In the genomic region with DNA sequence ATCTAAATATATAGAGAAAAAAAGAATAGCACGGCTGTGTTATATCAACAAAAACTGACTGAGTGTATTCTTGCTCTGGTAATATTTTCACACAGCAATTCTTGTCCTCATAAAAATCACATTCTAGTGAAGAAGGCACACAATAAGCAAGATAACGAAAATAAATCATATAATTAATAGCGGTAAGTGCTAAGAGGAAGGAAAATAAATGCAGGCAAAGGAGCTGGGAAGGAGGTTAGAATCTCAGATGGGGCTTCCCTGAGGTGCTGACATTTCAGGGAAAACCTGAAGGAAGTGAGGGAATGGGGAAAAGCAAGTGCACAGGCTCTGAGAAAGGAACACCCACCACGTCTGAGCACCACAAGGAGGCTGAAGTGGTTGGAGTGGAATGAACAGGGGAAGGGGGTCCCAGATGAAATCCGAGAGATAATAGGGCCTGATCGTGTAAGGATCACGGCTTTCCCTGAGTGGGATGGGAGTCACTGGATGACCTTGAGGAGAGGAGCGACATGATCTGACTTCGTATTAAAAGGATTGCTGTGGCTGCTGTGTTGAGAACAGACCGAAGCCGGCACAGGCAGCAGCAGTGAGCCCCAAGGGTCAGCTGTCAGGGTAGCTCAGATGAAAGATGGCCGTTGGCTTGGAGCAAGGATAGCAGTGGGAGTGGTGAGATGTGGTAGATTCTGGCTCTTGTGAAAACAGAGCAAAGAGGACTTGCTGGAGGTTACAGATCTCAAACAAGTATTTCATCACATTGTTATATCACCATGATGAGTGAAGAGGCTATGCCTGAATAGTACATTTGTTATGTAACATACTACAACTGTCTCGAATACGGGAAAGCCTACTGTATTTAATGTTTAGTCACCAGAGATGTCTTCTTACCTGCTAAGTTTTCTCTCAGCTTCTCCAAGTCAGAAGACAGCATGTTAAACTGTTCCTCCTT, we compare ENCODE assay signal across 23 cellular contexts.
A peak's percentile ranks its signal among the peaks of the same experiment; 100 is the strongest.
DNase-seq lines count a peak whose midpoint lies in the region; ATAC-seq, FAIRE-seq and TF ChIP-seq lines count a peak whose summit lies in the region.
"Had no signal": no experiment of that assay in that cellular context is flagged by ENCODE, and none has a peak within 500 bp of the region (broad histone marks: within the 10 kb centered on the region; RNA-seq: fewer than 3 reads in every experiment).

No MANE protein-coding gene starts in this region.

- H3K9ac ChIP-seq in mammary epithelial cell (ENCODE audit: insufficient read depth, low read length): no peak overlapping the region

- no peak for ATAC-seq in central memory CD8-positive, alpha-beta T cell (replicated peaks; ENCODE audit: extremely low read depth, poor library complexity, severe bottlenecking)
- no peak for ATAC-seq in HG03378 (IDR thresholded peaks at IDR 0.05; ENCODE audit: unreplicated experiment)
- ATAC-seq: GM23338, Right ventricle myocardium inferior, WTC11 had no signal

- BruUV-seq in MCF 10A (replicated peaks; lab: Mats Ljungman, UMichigan) (no TSS peak), mammary epithelial cell (replicated peaks; lab: Mats Ljungman, UMichigan) (no TSS peak)

- no peak overlapping the region for H3K27ac ChIP-seq in mammary epithelial cell (ENCODE audit: insufficient read depth, low read depth, low read length)
- H3K27ac ChIP-seq: hepatocyte had no signal

- no peaks in the 10 kb centered on the region for H3K4me1 Mint-ChIP-seq in MCF 10A (ENCODE audit: insufficient read depth, unreplicated experiment)
- H3K4me1 Mint-ChIP-seq in central memory CD8-positive, alpha-beta T cell: no peaks in the 10 kb centered on the region
- no peaks in the 10 kb centered on the region for H3K4me1 Mint-ChIP-seq in mesothelial cell of epicardium
- H3K4me1 Mint-ChIP-seq in type B pancreatic cell (ENCODE audit: unreplicated experiment): no peaks in the 10 kb centered on the region
- H3K4me1 Mint-ChIP-seq: endodermal cell, GM23338, neural crest cell, WTC11 had no signal

- peaks cover 23% of the 10 kb centered on the region for H3K36me3 ChIP-seq in mammary epithelial cell (ENCODE audit: insufficient read depth, low read length)

- H3K36me3 Mint-ChIP-seq in MCF 10A (ENCODE audit: insufficient read depth, unreplicated experiment): peaks cover 51% of the 10 kb centered on the region
- H3K36me3 Mint-ChIP-seq in central memory CD8-positive, alpha-beta T cell (ENCODE audit: insufficient read depth): peaks cover 25% of the 10 kb centered on the region
- H3K36me3 Mint-ChIP-seq in mesothelial cell of epicardium: peaks cover 26% of the 10 kb centered on the region
- peaks cover 8% of the 10 kb centered on the region for H3K36me3 Mint-ChIP-seq in type B pancreatic cell
- H3K36me3 Mint-ChIP-seq: WTC11 had no signal

- FAIRE-seq in urothelium cell line (lab: Jason Lieb, UNC): no peak
- FAIRE-seq: keratinocyte had no signal

- CTCF ChIA-PET in MCF 10A (lab: Yijun Ruan, JAX) (interaction anchor here (0.5 to 3.9 kb wide), 3 partner anchors 16 to 203 kb away, joined by 3 to 50 read pairs (median 5); no protein-coding TSS in a partner anchor), mammary epithelial cell (lab: Charles Lee; ENCODE audit: low non-redundant PET) (no interaction called here)

- DNase-seq in MCF 10A (ENCODE audit: unreplicated experiment): no peak
- no peak for DNase-seq in mammary epithelial cell
- DNase-seq in central memory CD8-positive, alpha-beta T cell (ENCODE audit: low spot score in 2 of 2): no peak
- DNase-seq in mesothelial cell of epicardium (ENCODE audit: low spot score in 2 of 2, unreplicated experiment in 2 of 2): no peak
- DNase-seq in type B pancreatic cell (ENCODE audit: extremely low spot score, unreplicated experiment): no peak
- DNase-seq in urothelium cell line (ENCODE audit: low spot score): no peak
- DNase-seq in GDM1 (lab: John Stamatoyannopoulos, UW): no peak
- DNase-seq: ACHN; DMS79; endodermal cell; MG63; NCI-H2029; NCI-H510A treated with DMSO at 0.1 percent for 48 hours; right cardiac atrium; stimulated activated CD4-positive, alpha-beta T cell treated with anti-CD3 and anti-CD28 coated beads, Interleukin-1b, Interleukin-23, amount 100 ng/mL, for 48 hours; T-helper 2 cell had no signal

- H3K9me3 ChIP-seq in mammary epithelial cell (replicated peaks; ENCODE audit: insufficient read depth, low read length): no peaks in the 10 kb centered on the region
- H3K9me3 ChIP-seq: MG63 had no signal

- in situ Hi-C loops in mammary epithelial cell (cut with MboI; ENCODE audit: low sequenced_read_pairs in 2 of 2): no loop called here

- peak overlapping the region; percentile 65 for H3K27ac Mint-ChIP-seq in MCF 10A (ENCODE audit: low read depth, unreplicated experiment)
- H3K27ac Mint-ChIP-seq in central memory CD8-positive, alpha-beta T cell (ENCODE audit: low read depth): peak overlapping the region; percentile 74
- peak overlapping the region; percentile 35 for H3K27ac Mint-ChIP-seq in mesothelial cell of epicardium
- peak overlapping the region; percentile 37 for H3K27ac Mint-ChIP-seq in type B pancreatic cell
- H3K27ac Mint-ChIP-seq: endodermal cell, GM23338, WTC11 had no signal

- intact Hi-C loops in MCF 10A (cut with micrococcal nuclease): no loop called here
- intact Hi-C loops in mammary epithelial cell (cut with micrococcal nuclease): no loop called here

- TF ChIP-seq CTCF in MCF 10A (IDR thresholded peaks at IDR 0.05; ENCODE audit: unreplicated experiment): no peak
- TF ChIP-seq CTCF in mammary epithelial cell (conservative IDR thresholded peaks at IDR 0.05 in 1 of 2, IDR thresholded peaks at IDR 0.05 in 1 of 2; ENCODE audit: extremely low read depth in 1 of 2, insufficient read depth in 1 of 2, low read depth in 1 of 2, low read length in 2 of 2): no peak
- TF ChIP-seq CTCF in mesothelial cell of epicardium (IDR thresholded peaks at IDR 0.05; ENCODE audit: unreplicated experiment): no peak
- TF ChIP-seq CTCF in type B pancreatic cell (conservative IDR thresholded peaks at IDR 0.05): no peak

- no peaks in the 10 kb centered on the region for H3K27me3 ChIP-seq in mammary epithelial cell (ENCODE audit: insufficient read depth, low read length)
- H3K27me3 ChIP-seq: hepatocyte, MG63 had no signal

- no peak overlapping the region for H2AFZ ChIP-seq in mammary epithelial cell (ENCODE audit: low read depth, low read length)
- H2AFZ ChIP-seq: GM23338, hepatocyte had no signal

- H3K4me3 ChIP-seq in mammary epithelial cell (replicated peaks in 1 of 3; ENCODE audit: insufficient read depth in 1 of 3, low read depth in 2 of 3, low read length in 3 of 3): no peak overlapping the region
- H3K4me3 ChIP-seq: GM23338, hepatocyte, MG63 had no signal

- WGBS in mammary epithelial cell (ENCODE audit: low coverage, missing lambda C conversion rate): 90% methylated on average over 14 of the region's 14 CpGs

- H3K9me3 Mint-ChIP-seq in MCF 10A (ENCODE audit: unreplicated experiment) (no peaks in the 10 kb centered on the region), mesothelial cell of epicardium (no peaks in the 10 kb centered on the region), type B pancreatic cell (no peaks in the 10 kb centered on the region)
- no peaks in the 10 kb centered on the region for H3K9me3 Mint-ChIP-seq in central memory CD8-positive, alpha-beta T cell
- H3K9me3 Mint-ChIP-seq: endodermal cell, GM23338, neural crest cell, WTC11 had no signal

- H3K4me2 ChIP-seq in mammary epithelial cell (ENCODE audit: insufficient read depth, low read depth, low read length): no peak overlapping the region
- H3K4me2 ChIP-seq: GM23338, hepatocyte had no signal

- H4K20me1 ChIP-seq in mammary epithelial cell (ENCODE audit: insufficient read depth, low read length): no peaks in the 10 kb centered on the region

- POLR2A ChIA-PET in MCF 10A (lab: Yijun Ruan, JAX): interaction anchor here (1.6 kb wide), 1 partner anchor 8 kb away, joined by 3 read pairs; no protein-coding TSS in a partner anchor

- no peaks in the 10 kb centered on the region for H3K79me2 ChIP-seq in mammary epithelial cell (ENCODE audit: insufficient read depth, low read length)
- H3K79me2 ChIP-seq: hepatocyte had no signal

- H3K4me1 ChIP-seq in mammary epithelial cell (ENCODE audit: insufficient read depth, low read length): no peaks in the 10 kb centered on the region

- H3K4me3 Mint-ChIP-seq in MCF 10A (ENCODE audit: unreplicated experiment) (no peak overlapping the region), mesothelial cell of epicardium (no peak overlapping the region), type B pancreatic cell (no peak overlapping the region)
- H3K4me3 Mint-ChIP-seq in central memory CD8-positive, alpha-beta T cell: no peak overlapping the region
- H3K4me3 Mint-ChIP-seq: endodermal cell, GM23338, neural crest cell, WTC11 had no signal

- dilution Hi-C loops in mammary epithelial cell (cut with HindIII; ENCODE audit: low sequenced_read_pairs): no loop called here

- H3K27me3 Mint-ChIP-seq in MCF 10A (ENCODE audit: insufficient read depth, unreplicated experiment): no peaks in the 10 kb centered on the region
- no peaks in the 10 kb centered on the region for H3K27me3 Mint-ChIP-seq in central memory CD8-positive, alpha-beta T cell
- H3K27me3 Mint-ChIP-seq in mesothelial cell of epicardium (ENCODE audit: low read depth): no peaks in the 10 kb centered on the region
- H3K27me3 Mint-ChIP-seq in type B pancreatic cell: no peaks in the 10 kb centered on the region
